8 cellular contexts compared by ENCODE assay signal in the genomic region with DNA sequence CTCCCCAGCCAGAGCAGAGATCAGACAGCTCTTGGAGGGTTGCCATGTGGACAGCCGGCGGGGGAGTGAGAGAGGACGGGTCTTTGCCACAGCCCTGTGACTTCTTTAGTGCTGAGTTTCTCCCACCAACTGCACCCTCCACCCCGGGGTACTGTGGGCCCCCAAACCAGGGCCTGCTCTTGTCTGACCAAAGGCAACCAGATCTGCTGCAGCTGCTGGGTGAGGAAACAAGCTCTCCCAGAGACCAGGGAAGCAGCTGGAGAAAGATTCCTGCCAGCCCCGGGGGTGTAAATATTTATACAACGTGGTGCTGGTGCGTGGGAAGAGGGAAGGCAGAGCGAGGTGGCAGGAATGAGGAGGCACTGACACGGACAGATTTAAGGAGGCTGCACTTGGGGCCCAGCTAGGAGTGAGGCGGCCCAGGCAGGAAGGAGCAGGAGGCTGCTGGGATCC. TPM values are rescaled to one million over a fixed set of nuclear protein-coding genes. Genes with fewer than 3 reads are reported as not detected.
A peak's percentile ranks its signal among the peaks of the same experiment; 100 is the strongest.
DNase-seq lines count a peak whose midpoint lies in the region; ATAC-seq, FAIRE-seq and TF ChIP-seq lines count a peak whose summit lies in the region.

No MANE protein-coding gene starts in this region.

- H3K23ac ChIP-seq in H1 (ENCODE audit: insufficient read length): no peak overlapping the region

- H3K27me3 ChIP-seq in OCI-LY1 (ENCODE audit: insufficient read depth, low read length) (no peaks in the 10 kb centered on the region), H1 (replicated peaks in 1 of 4; ENCODE audit: control insufficient read depth in 3 of 4, extremely low read depth in 1 of 4, insufficient read depth in 3 of 4, low read length in 3 of 4) (no peaks in the 10 kb centered on the region), muscle layer of duodenum (ENCODE audit: low read depth, low read length) (no peaks in the 10 kb centered on the region), WERI-Rb-1 (ENCODE audit: insufficient read depth, low read depth, severe bottlenecking) (no peaks in the 10 kb centered on the region)

- H3K79me1 ChIP-seq in H1 (ENCODE audit: low read depth, low read length): no peaks in the 10 kb centered on the region

- H3K4me1 ChIP-seq in OCI-LY1 (ENCODE audit: insufficient read depth, low read length, severe bottlenecking) (peaks cover 27% of the 10 kb centered on the region), H1 (replicated peaks in 1 of 4; ENCODE audit: control insufficient read depth in 3 of 4, insufficient read depth in 4 of 4, low read length in 3 of 4) (peaks cover 0 to 4% (median under 1%) of the 10 kb centered on the region in 4 experiments; a peak in 3 of 7 replicates), muscle layer of duodenum (ENCODE audit: control insufficient read depth in 1 of 2, insufficient read depth in 2 of 2, low read length in 2 of 2) (peaks cover 18 to 54% of the 10 kb centered on the region in 2 donors)

- no peak overlapping the region for H3K56ac ChIP-seq in H1 (replicated peaks; ENCODE audit: insufficient read length, low read depth, low read length)

- H3K27ac ChIP-seq in OCI-LY1 (ENCODE audit: low read depth, low read length, poor library complexity, severe bottlenecking): peak overlapping the region; percentile 92
- H3K27ac ChIP-seq in H1 (ENCODE audit: low read depth, low read length): no peak overlapping the region
- H3K27ac ChIP-seq in muscle layer of duodenum (ENCODE audit: low read length): peak overlapping the region; percentile 78
- H3K27ac ChIP-seq in WERI-Rb-1: no peak overlapping the region

- in situ Hi-C loops in ACHN (cut with HindIII; ENCODE audit: low pct_ligation_motif_present, low pct_unique_long_range_greater_than_20kb, low sequenced_read_pairs): loop anchor here (25.0 kb wide), 1 partner anchor 870 kb away; no protein-coding TSS in a partner anchor

- FAIRE-seq in H1 (lab: Jason Lieb, UNC): no peak

- H2AK5ac ChIP-seq in H1 (ENCODE audit: low read depth, low read length): no peak overlapping the region

- peak overlapping the region; percentile 26 for H3K4me3 ChIP-seq in OCI-LY1 (ENCODE audit: low read depth, low read length, poor library complexity, severe bottlenecking)
- no peak overlapping the region for H3K4me3 ChIP-seq in H1 (ENCODE audit: extremely low read depth in 1 of 4, insufficient read depth in 2 of 4, low read depth in 3 of 4, low read length in 4 of 4)
- no peak overlapping the region for H3K4me3 ChIP-seq in muscle layer of duodenum (ENCODE audit: low read depth in 1 of 2, low read length in 2 of 2)
- H3K4me3 ChIP-seq in WERI-Rb-1 (ENCODE audit: low read depth, low read length): no peak overlapping the region

- 86% methylated on average over 10 of the region's 10 CpGs; no CpG with 5 or more reads in 1 of the 2 experiments for WGBS in H1 (ENCODE audit: extremely low coverage in 1 of 2, insufficient coverage in 1 of 2, insufficient read length in 1 of 2, insufficient replicate concordance in 2 of 2, low coverage in 1 of 2, low lambda C conversion rate in 2 of 2, missing lambda C conversion rate in 1 of 2), 2 experiments

- H3K9ac ChIP-seq in OCI-LY1 (ENCODE audit: low read length) (peak overlapping the region; percentile 65), H1 (replicated peaks in 1 of 4; ENCODE audit: extremely low read depth in 1 of 4, low read depth in 3 of 4, low read length in 3 of 4) (no peak overlapping the region)

- H3K79me2 ChIP-seq in OCI-LY1 (ENCODE audit: insufficient read depth, low read length): no peaks in the 10 kb centered on the region
- no peaks in the 10 kb centered on the region for H3K79me2 ChIP-seq in H1 (ENCODE audit: control insufficient read depth in 1 of 2, insufficient read depth in 2 of 2, low read length in 2 of 2)

- H3K9me3 ChIP-seq in OCI-LY1 (ENCODE audit: low read length): peaks cover 5% of the 10 kb centered on the region; the same call in 1 of the 2 replicates
- H3K9me3 ChIP-seq in H1 (ENCODE audit: insufficient read depth in 2 of 2, low read depth in 1 of 2, low read length in 1 of 2): peaks cover 3 to 5% of the 10 kb centered on the region in 2 experiments; a peak in 3 of 4 replicates
- peaks cover 0 to 3% of the 10 kb centered on the region in 2 donors for H3K9me3 ChIP-seq in muscle layer of duodenum (ENCODE audit: control insufficient read depth in 1 of 2, low read length in 2 of 2)
- H3K9me3 ChIP-seq in WERI-Rb-1 (ENCODE audit: severe bottlenecking): peaks cover 4% of the 10 kb centered on the region

- TF ChIP-seq RAD21 in H1 (IDR thresholded peaks at IDR 0.05 in 1 of 2, conservative IDR thresholded peaks at IDR 0.05 in 1 of 2; ENCODE audit: low read depth in 2 of 2, low read length in 2 of 2): no peak

- TF ChIP-seq POLR2A in H1 (IDR thresholded peaks at IDR 0.05; ENCODE audit: control extremely low read depth in 1 of 2, low read depth in 2 of 2, low read length in 2 of 2): no peak

- H2BK12ac ChIP-seq in H1 (ENCODE audit: low read depth, low read length): no peak overlapping the region

- no peak for TF ChIP-seq EP300 in H1 (IDR thresholded peaks at IDR 0.05; ENCODE audit: borderline replicate concordance in 1 of 2, low read depth in 2 of 2, low read length in 2 of 2)

- no peak overlapping the region for H3K14ac ChIP-seq in H1 (ENCODE audit: insufficient read length)

- no peaks in the 10 kb centered on the region for H3K23me2 ChIP-seq in H1 (ENCODE audit: low read depth, low read length)

- no peak overlapping the region for H4K5ac ChIP-seq in H1 (ENCODE audit: insufficient read length, low read depth, low read length)

- no peak for TF ChIP-seq CTCF in OCI-LY1 (IDR thresholded peaks at IDR 0.05; ENCODE audit: low read length)
- no peak for TF ChIP-seq CTCF in H1 (IDR thresholded peaks at IDR 0.05; ENCODE audit: control extremely low read depth in 1 of 3, insufficient read depth in 1 of 3, low read depth in 1 of 3, low read length in 3 of 3)
- TF ChIP-seq CTCF in WERI-Rb-1 (IDR thresholded peaks at IDR 0.05; ENCODE audit: low read depth, low read length): no peak

- H2AFZ ChIP-seq in OCI-LY1 (ENCODE audit: low read length) (no peak overlapping the region), H1 (ENCODE audit: low read length) (no peak overlapping the region)

- H3K18ac ChIP-seq in H1 (ENCODE audit: extremely low read depth, low read length): 0 out of 2 replicates have a peak overlapping the region, but pooled peaks have one; percentile 39

- H3K9me2 ChIP-seq in OCI-LY1 (ENCODE audit: low read depth, low read length): no peaks in the 10 kb centered on the region

- CTCF ChIA-PET in H1 (lab: Charles Lee; ENCODE audit: partially characterized antibody): interaction anchor here (0.6 to 1.6 kb wide), 6 partner anchors 9 to 863 kb away, joined by 3 to 6 read pairs (median 5); no protein-coding TSS in a partner anchor

- POLR2A ChIA-PET in H1 (lab: Charles Lee; ENCODE audit: partially characterized antibody): interaction anchor here (1.4 to 5.8 kb wide), 5 partner anchors 7 to 17 kb away, joined by 3 to 38 read pairs (median 11); a partner anchor contains a TSS

- H3K4me2 ChIP-seq in OCI-LY1 (ENCODE audit: low read length): peak overlapping the region; percentile 56
- no peak overlapping the region for H3K4me2 ChIP-seq in H1 (ENCODE audit: insufficient read depth in 1 of 2, low read depth in 2 of 2, low read length in 2 of 2)

- H4K20me1 ChIP-seq in OCI-LY1 (ENCODE audit: insufficient read depth, low read length) (no peaks in the 10 kb centered on the region), H1 (replicated peaks in 1 of 2; ENCODE audit: control insufficient read depth in 1 of 2, insufficient read depth in 2 of 2, low read length in 2 of 2) (no peaks in the 10 kb centered on the region)

- peak overlapping the region; percentile 29; the same call in 1 of the 2 replicates for H2BK5ac ChIP-seq in H1 (ENCODE audit: low read depth, low read length)

- 0 out of 2 replicates have a peak overlapping the region, but pooled peaks have one; percentile 77 for H2BK15ac ChIP-seq in H1 (ENCODE audit: low read length)

- DNase-seq in GM03348 (ENCODE audit: low spot score) (peak; percentile 80), H1 (ENCODE audit: low read depth in 1 of 2, low spot score in 2 of 2) (peak in 1 of 2 experiments; percentile 40), ACHN (no peak), WERI-Rb-1 (no peak), T1000 (lab: John Stamatoyannopoulos, UW) (no peak)

- H2BK120ac ChIP-seq in H1 (replicated peaks; ENCODE audit: low read depth, low read length): no peak overlapping the region

- ATAC-seq in HG03196 (IDR thresholded peaks at IDR 0.05; ENCODE audit: unreplicated experiment): no peak

- no peak overlapping the region for H2BK20ac ChIP-seq in H1 (ENCODE audit: low read length)

- H3F3A ChIP-seq in OCI-LY1 (ENCODE audit: insufficient read depth, low read length): peaks cover 10% of the 10 kb centered on the region; the same call in 1 of the 2 replicates

- H4K8ac ChIP-seq in H1 (ENCODE audit: extremely low read depth, insufficient read depth, low read length): no peak overlapping the region

- H4K91ac ChIP-seq in H1 (replicated peaks; ENCODE audit: insufficient read length, low read length): no peak overlapping the region

- H3K36me3 ChIP-seq in OCI-LY1 (ENCODE audit: insufficient read depth, low read length): no peaks in the 10 kb centered on the region
- no peaks in the 10 kb centered on the region for H3K36me3 ChIP-seq in H1 (ENCODE audit: control insufficient read depth in 2 of 4, insufficient read depth in 4 of 4, low read length in 3 of 4)
- H3K36me3 ChIP-seq in muscle layer of duodenum (ENCODE audit: control insufficient read depth in 1 of 2, insufficient read depth in 2 of 2, low read length in 2 of 2): no peaks in the 10 kb centered on the region
- no peaks in the 10 kb centered on the region for H3K36me3 ChIP-seq in WERI-Rb-1

- H3K4ac ChIP-seq in H1 (replicated peaks; ENCODE audit: insufficient read length, low read depth, low read length): no peak overlapping the region

TF ChIP-seq in H1, 55 proteins besides CTCF, POLR2A, EP300 and RAD21 (continues in another document):
- TF ChIP-seq KDM5A (IDR thresholded peaks at IDR 0.05; ENCODE audit: low read length) (no peak), POU5F1 (IDR thresholded peaks at IDR 0.05; ENCODE audit: low read depth, low read length) (no peak), CEBPB (IDR thresholded peaks at IDR 0.05; ENCODE audit: low read depth, low read length) (no peak), RNF2 (IDR thresholded peaks at IDR 0.05; ENCODE audit: borderline replicate concordance, low read depth, low read length, missing control alignments, poor library complexity, severe bottlenecking) (no peak), EGR1 (IDR thresholded peaks at IDR 0.05; ENCODE audit: borderline replicate concordance, low read depth, low read length) (no peak), SP1 (IDR thresholded peaks at IDR 0.05; ENCODE audit: low read depth, low read length) (no peak)

RNA-seq across cellular contexts. Expression of a gene that starts 14.3 kb away (rescaled TPM):
- 132 TPM in 2 replicates for total RNA-seq in H1 (2021; fragmentation: NEBNext Ultra II Directional; extraction: Animal tissue kit (Norgen Biotek cat#: 25700))
- 80.4 and 136 TPM in 2 replicates for polyA plus RNA-seq in H1 (2011; rRNA removed)
- 61.9 TPM for polyA plus RNA-seq in H1 (2011; cell fraction: cytosol; rRNA removed)
- polyA plus RNA-seq in H1 (2011; cell fraction: nucleus; rRNA removed): 90.3 TPM
- polyA plus RNA-seq in H1 (2012, experiment 1 of 2): 89.6 to 126 TPM (median 117 TPM) in 4 replicates
- 56.1 TPM for polyA plus RNA-seq in H1 (2012, experiment 2 of 2)
- polyA plus RNA-seq in H1 (2013, experiment 1 of 2): 127 TPM
- polyA plus RNA-seq in H1 (2013, experiment 2 of 2): 135 TPM
- polyA minus RNA-seq in H1 (2011; rRNA and poly(A)+ RNA removed): 19.5 and 20.6 TPM in 2 replicates
- 132 TPM for polyA minus RNA-seq in H1 (2011; cell fraction: cytosol; rRNA and poly(A)+ RNA removed)
- 67.3 TPM for polyA minus RNA-seq in H1 (2011; cell fraction: nucleus; rRNA and poly(A)+ RNA removed)

Comparison
In these comparisons a context has a peak if more than half of its experiments do, and no peak if none do; other contexts are left out.
1. H3K27ac ChIP-seq: peak in OCI-LY1 (single experiment) and muscle layer of duodenum (single experiment); none in H1 (single experiment) and WERI-Rb-1 (single experiment).